23 cellular contexts compared by ENCODE assay signal in the genomic region with DNA sequence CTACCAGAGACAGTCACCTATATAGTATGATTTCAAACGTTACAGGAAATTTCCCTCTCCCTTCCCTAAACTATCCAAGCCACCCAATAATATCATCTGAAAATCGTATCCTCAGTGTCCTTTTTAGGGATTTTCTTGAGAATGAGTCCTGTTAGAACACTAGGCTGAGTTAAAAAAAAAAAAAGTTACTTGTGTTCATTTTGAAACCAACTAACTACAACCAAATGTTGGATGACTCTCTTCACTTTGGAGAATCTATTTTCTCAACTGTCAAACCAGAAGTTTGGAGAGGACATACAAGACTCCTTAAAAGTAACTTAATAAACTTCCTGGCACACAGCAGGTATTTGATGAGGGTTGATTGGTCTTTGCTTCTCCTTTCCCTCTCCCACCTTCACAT.
"Had no signal": no experiment of that assay in that cellular context is flagged by ENCODE, and none has a peak within 500 bp of the region (broad histone marks: within the 10 kb centered on the region; RNA-seq: fewer than 3 reads in every experiment).

No MANE protein-coding gene starts in this region.

- H3K4me1 ChIP-seq: colonic mucosa, gastrocnemius medialis, heart right ventricle, left lung, lower lobe of right lung had no signal

- H3K27ac ChIP-seq: colonic mucosa, epithelial cell of prostate, esophagus squamous epithelium, gastrocnemius medialis, heart right ventricle, left lung, lower lobe of right lung had no signal

- H3K27ac Mint-ChIP-seq: dendritic cell treated with granulocyte-macrophage colony-stimulating factor and Interleukin-4, amounts not matched to agents 40 ng/mL and 50 ng/mL, for 4 days; effector memory CD8-positive, alpha-beta T cell; endodermal cell; mesothelial cell of epicardium had no signal

- H3K36me3 ChIP-seq: colonic mucosa, esophagus squamous epithelium, gastrocnemius medialis, heart right ventricle, left lung, lower lobe of right lung had no signal

- H3K4me3 Mint-ChIP-seq: dendritic cell treated with granulocyte-macrophage colony-stimulating factor and Interleukin-4, amounts not matched to agents 40 ng/mL and 50 ng/mL, for 4 days; effector memory CD8-positive, alpha-beta T cell; endodermal cell; mesothelial cell of epicardium had no signal

- H3K36me3 Mint-ChIP-seq: mesothelial cell of epicardium had no signal

- DNase-seq: colonic mucosa; cortex of kidney; effector CD8-positive, alpha-beta T cell; effector memory CD8-positive, alpha-beta T cell; endodermal cell; erythroblast; esophagus squamous epithelium; foreskin melanocyte; gastrocnemius medialis; glutamatergic neuron; head of caudate nucleus; heart right ventricle; hippocampal formation; left cardiac atrium; left lung; left ventricle myocardium superior; lower lobe of right lung; mesenchymal stem cell; mucosa of descending colon had no signal

- H3K4me3 ChIP-seq: colonic mucosa, esophagus squamous epithelium, gastrocnemius medialis, heart right ventricle, left lung, lower lobe of right lung, mucosa of descending colon had no signal

- H3K9me3 ChIP-seq: colonic mucosa, esophagus squamous epithelium, gastrocnemius medialis, heart right ventricle, left lung, lower lobe of right lung, mucosa of descending colon had no signal

- H3K27me3 Mint-ChIP-seq: dendritic cell treated with granulocyte-macrophage colony-stimulating factor and Interleukin-4, amounts not matched to agents 40 ng/mL and 50 ng/mL, for 4 days had no signal

- H3K9me3 Mint-ChIP-seq: dendritic cell treated with granulocyte-macrophage colony-stimulating factor and Interleukin-4, amounts not matched to agents 40 ng/mL and 50 ng/mL, for 4 days; effector memory CD8-positive, alpha-beta T cell; endodermal cell; mesothelial cell of epicardium had no signal

- H3K27me3 ChIP-seq: colonic mucosa, esophagus squamous epithelium, gastrocnemius medialis, heart right ventricle, left lung had no signal

- H3K4me1 Mint-ChIP-seq: mesothelial cell of epicardium had no signal

- ATAC-seq: effector memory CD8-positive, alpha-beta T cell; esophagus mucosa; gastrocnemius medialis; left lung; lower lobe of right lung; mucosa of descending colon had no signal
